Comparison of ENCODE assay signal across 9 cellular contexts in the genomic region with DNA sequence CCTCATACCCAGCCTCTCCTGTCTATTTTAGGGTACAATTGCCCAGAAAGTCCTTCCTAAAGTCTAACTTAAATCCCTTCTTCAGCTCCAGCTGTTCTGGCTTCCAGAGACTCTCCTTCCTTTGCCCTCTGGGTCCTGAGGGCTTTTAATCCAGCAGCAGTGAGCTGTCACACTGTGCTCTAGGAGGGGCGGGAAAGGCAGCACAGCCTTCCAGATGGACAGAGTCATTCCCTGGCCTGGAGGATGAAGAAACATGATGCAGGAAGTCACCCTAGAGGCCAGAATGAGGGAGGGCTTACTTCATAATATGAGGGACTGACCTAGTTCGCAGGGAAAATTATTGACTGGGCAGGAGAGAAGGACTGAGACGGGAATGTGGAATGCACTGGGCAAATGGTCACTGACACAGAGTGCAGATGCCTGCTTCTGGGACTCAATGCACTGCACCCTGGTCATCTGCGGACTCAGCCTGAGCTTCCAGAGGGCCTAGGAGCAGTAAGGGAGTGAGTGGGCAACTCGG. TPM values are rescaled to one million over a fixed set of nuclear protein-coding genes. Genes with fewer than 3 reads are reported as not detected.
A peak's percentile ranks its signal among the peaks of the same experiment; 100 is the strongest.
DNase-seq lines count a peak whose midpoint lies in the region; ATAC-seq, FAIRE-seq and TF ChIP-seq lines count a peak whose summit lies in the region.
"Had no signal": no experiment of that assay in that cellular context is flagged by ENCODE, and none has a peak within 500 bp of the region (broad histone marks: within the 10 kb centered on the region; RNA-seq: fewer than 3 reads in every experiment).

No MANE protein-coding gene starts in this region.

- DNase-seq in activated CD4-positive, alpha-beta T cell treated with anti-CD3 and anti-CD28 coated beads, Interleukin-2, amount 10 ng/mL, durations not matched to agents 24 days and 14 days = peak; percentile 70
- no peak for DNase-seq in activated CD4-positive, alpha-beta T cell treated with anti-CD3 and anti-CD28 coated beads for 48 hours
- DNase-seq in GM12878 (ENCODE audit: low read depth, low spot score) = no peak
- no peak for DNase-seq in left lobe of liver (ENCODE audit: low spot score)
- peak; percentile 59 to 72 for DNase-seq in tibial artery
- no peak for DNase-seq in epidermal melanocyte (ENCODE audit: insufficient read length, low spot score)
- DNase-seq in NCI-H748 (lab: John Stamatoyannopoulos, UW; ENCODE audit: unreplicated experiment) = no peak
- no peak for DNase-seq in NK-92 (lab: John Stamatoyannopoulos, UW; ENCODE audit: unreplicated experiment)
- DNase-seq: NCI-H446 had no signal

- TF ChIP-seq POLR2A in GM12878 (IDR thresholded peaks at IDR 0.05; ENCODE audit: low read depth, low read length) = no peak

- peaks cover 63% of the 10 kb centered on the region for H3K36me3 Mint-ChIP-seq in activated CD4-positive, alpha-beta T cell treated with anti-CD3 and anti-CD28 coated beads, Interleukin-2, amount 10 ng/mL, durations not matched to agents 24 days and 14 days (ENCODE audit: low read depth)

- H3K27ac Mint-ChIP-seq in activated CD4-positive, alpha-beta T cell treated with anti-CD3 and anti-CD28 coated beads, Interleukin-2, amount 10 ng/mL, durations not matched to agents 24 days and 14 days = peak overlapping the region; percentile 100

- no peak overlapping the region for H2AFZ ChIP-seq in GM12878 (ENCODE audit: control insufficient read depth, low read depth, low read length)

- no peak for TF ChIP-seq EP300 in GM12878 (IDR thresholded peaks at IDR 0.05; ENCODE audit: borderline replicate concordance in 1 of 2, control insufficient read depth in 1 of 2, low read depth in 2 of 2, low read length in 2 of 2)

- H3K4me1 Mint-ChIP-seq in activated CD4-positive, alpha-beta T cell treated with anti-CD3 and anti-CD28 coated beads, Interleukin-2, amount 10 ng/mL, durations not matched to agents 24 days and 14 days = peaks cover 58% of the 10 kb centered on the region

- peak overlapping the region; percentile 82; the same call in 1 of the 2 replicates for H3K4me2 ChIP-seq in GM12878 (ENCODE audit: control insufficient read depth, insufficient read depth)

- H3K79me2 ChIP-seq in GM12878 (ENCODE audit: control insufficient read depth, insufficient read depth, low read length) = no peaks in the 10 kb centered on the region

- SMC1A ChIA-PET in GM12878 (lab: Charles Lee; ENCODE audit: uncharacterized antibody, unreplicated experiment) = interaction anchor here (1.1 to 3.3 kb wide), 2 partner anchors 22 to 89 kb away, joined by 3 to 20 read pairs; no protein-coding TSS in a partner anchor

- no peaks in the 10 kb centered on the region for H3K27me3 Mint-ChIP-seq in activated CD4-positive, alpha-beta T cell treated with anti-CD3 and anti-CD28 coated beads, Interleukin-2, amount 10 ng/mL, durations not matched to agents 24 days and 14 days

- H3K9me3 ChIP-seq in GM12878 (replicated peaks; ENCODE audit: control insufficient read depth, insufficient read depth, low read length) (no peaks in the 10 kb centered on the region), tibial artery (no peaks in the 10 kb centered on the region)

- H4K20me1 ChIP-seq in GM12878 (ENCODE audit: control insufficient read depth, insufficient read depth) = no peaks in the 10 kb centered on the region

- H3K27ac ChIP-seq in GM12878 (ENCODE audit: control insufficient read depth, insufficient read depth) = no peak overlapping the region
- H3K27ac ChIP-seq in tibial artery = no peak overlapping the region

- intact Hi-C loops in activated CD4-positive, alpha-beta T cell treated with anti-CD3 and anti-CD28 coated beads, Interleukin-2, amount 10 ng/mL, durations not matched to agents 24 days and 14 days (cut with micrococcal nuclease) = loop anchor here (5.0 kb wide), 1 partner anchor 73 kb away; the partner anchor contains the start of gene MRPL24
- intact Hi-C loops in GM12878 (cut with micrococcal nuclease; ENCODE audit: unreplicated experiment) = no loop called here
- intact Hi-C loops in tibial artery (cut with DNase I; ENCODE audit: low total_unique reads) = no loop called here

- H3K9ac ChIP-seq in GM12878 (ENCODE audit: control insufficient read depth, insufficient read depth, low read length) = no peak overlapping the region

- H3K4me3 ChIP-seq in GM12878 (no peak overlapping the region), tibial artery (no peak overlapping the region)

- no TSS peak for BruUV-seq in GM12878 (replicated peaks; lab: Mats Ljungman, UMichigan)

- H3K27me3 ChIP-seq in GM12878 (replicated peaks in 1 of 2; ENCODE audit: control insufficient read depth in 2 of 2, insufficient read depth in 2 of 2, low read length in 1 of 2) (no peaks in the 10 kb centered on the region), tibial artery (peaks cover 0 to 7% of the 10 kb centered on the region in 2 donors)

- in situ Hi-C loops in GM12878 (cut with MboI) = no loop called here

- POLR2A ChIA-PET in GM12878 (lab: Charles Lee) = interaction anchor here (1.3 kb wide), 1 partner anchor 13 kb away, joined by 4 read pairs; no protein-coding TSS in a partner anchor

- H3K4me1 ChIP-seq in GM12878 (ENCODE audit: control insufficient read depth, insufficient read depth, low read length) (peaks cover 20% of the 10 kb centered on the region), tibial artery (peaks cover 0 to 14% (median 12%) of the 10 kb centered on the region in 4 donors)

- no peak for TF ChIP-seq CTCF in GM12878 (IDR thresholded peaks at IDR 0.05 in 2 of 3, conservative IDR thresholded peaks at IDR 0.05 in 1 of 3; ENCODE audit: control insufficient read depth in 2 of 3, extremely low read depth in 1 of 3, insufficient read depth in 1 of 3, low read depth in 3 of 3, low read length in 3 of 3)
- TF ChIP-seq CTCF in tibial artery (IDR thresholded peaks at IDR 0.05) = no peak

- no peak for FAIRE-seq in GM12878 (lab: Jason Lieb, UNC)

- TF ChIP-seq RAD21 in GM12878 (IDR thresholded peaks at IDR 0.05; ENCODE audit: insufficient read depth, low read depth, low read length) = no peak

- H3K4me3 Mint-ChIP-seq in activated CD4-positive, alpha-beta T cell treated with anti-CD3 and anti-CD28 coated beads, Interleukin-2, amount 10 ng/mL, durations not matched to agents 24 days and 14 days = peak overlapping the region; percentile 96

- CTCF ChIA-PET in GM12878 (lab: Yijun Ruan, JAX) = interaction anchor here (2.2 to 6.1 kb wide), 4 partner anchors 22 to 89 kb away, joined by 12 to 52 read pairs (median 22); partner anchors contain the start of genes INSRR and NTRK1

- RAD21 ChIA-PET in GM12878 (lab: Charles Lee; ENCODE audit: unreplicated experiment) = interaction anchor here (1.1 to 1.7 kb wide), 2 partner anchors 8 to 89 kb away, joined by 3 to 6 read pairs; no protein-coding TSS in a partner anchor

- WGBS in GM12878 (ENCODE audit: insufficient coverage, insufficient replicate concordance, low lambda C conversion rate, missing lambda C conversion rate) = 76% methylated on average over 5 of the region's 5 CpGs

- ATAC-seq in GM12878 (no peak), left lobe of liver (peak; percentile 42)

- no peaks in the 10 kb centered on the region; a peak in 1 of 4 replicates for H3K36me3 ChIP-seq in GM12878 (ENCODE audit: control insufficient read depth in 2 of 2, insufficient read depth in 2 of 2, low read length in 1 of 2)
- no peaks in the 10 kb centered on the region for H3K36me3 ChIP-seq in tibial artery

- H3K9me3 Mint-ChIP-seq in activated CD4-positive, alpha-beta T cell treated with anti-CD3 and anti-CD28 coated beads, Interleukin-2, amount 10 ng/mL, durations not matched to agents 24 days and 14 days = no peaks in the 10 kb centered on the region

RNA-seq across cellular contexts. Expression of gene SH2D2A, which starts 1.3 kb away (rescaled TPM):
- 277 and 282 TPM in 2 replicates for total RNA-seq in activated CD4-positive, alpha-beta T cell treated with anti-CD3 and anti-CD28 coated beads, Interleukin-2, amount 10 ng/mL, durations not matched to agents 24 days and 14 days
- total RNA-seq in GM12878 (2013; cell fraction: nucleolus; rRNA removed) = 22.4 and 23.9 TPM in 2 replicates
- total RNA-seq in GM12878 (2014; rRNA removed) = 9.9 and 11.4 TPM in 2 replicates
- 4.6 and 5.4 TPM in 2 replicates for total RNA-seq in GM12878 (2014; rRNA removed; fragmentation: Illumina TruSeq; extraction: Trizol)
- 15.9 and 17.4 TPM in 2 replicates for total RNA-seq in GM12878 (2021)
- polyA plus RNA-seq in GM12878 (2011; ENCODE audit: low read depth) = 1.8 TPM
- polyA plus RNA-seq in GM12878 (2011; rRNA removed) = 3.7 and 9.7 TPM in 2 replicates
- 11.4 and 13.8 TPM in 2 replicates for polyA plus RNA-seq in GM12878 (2011; cell fraction: cytosol; rRNA removed)
- 23.0 and 23.7 TPM in 2 replicates for polyA plus RNA-seq in GM12878 (2011; cell fraction: nucleus; rRNA removed)
- polyA plus RNA-seq in GM12878 (2012) = 3.4 and 5.8 TPM in 2 replicates
- polyA plus RNA-seq in GM12878 (2014; fragmentation: Illumina TruSeq; extraction: Trizol) = 2.2 and 4.4 TPM in 2 replicates
- 1 to 10 TPM in 1 of 2 experiments, under 1 TPM in 1; 0.72 to 1.8 TPM for polyA plus RNA-seq in GM12878 (2014; fragmentation: Nextera tagmentation; extraction: Ambion mirVana)
- 10.7 and 11.6 TPM in 2 replicates for polyA plus RNA-seq in GM12878 (2014; rRNA removed)
- polyA plus RNA-seq in GM12878 (2016; fragmentation: Nextera tagmentation; extraction: Ambion mirVana) = 1 to 10 TPM; 6.5 to 7.4 TPM
- polyA minus RNA-seq in GM12878 (2011; rRNA and poly(A)+ RNA removed) = 8.1 and 15.6 TPM in 2 replicates
- 8.7 and 12.3 TPM in 2 replicates for polyA minus RNA-seq in GM12878 (2011; cell fraction: cytosol; rRNA and poly(A)+ RNA removed)
- 19.2 and 32.7 TPM in 2 replicates for polyA minus RNA-seq in GM12878 (2011; cell fraction: nucleus; rRNA and poly(A)+ RNA removed)
- 0.78 TPM for total RNA-seq in left lobe of liver

RNA-seq across cellular contexts. Expression of gene INSRR, which starts 43.5 kb away (rescaled TPM):
- total RNA-seq in activated CD4-positive, alpha-beta T cell treated with anti-CD3 and anti-CD28 coated beads, Interleukin-2, amount 10 ng/mL, durations not matched to agents 24 days and 14 days = 0.68 and 0.71 TPM in 2 replicates
- total RNA-seq in GM12878 (2013; cell fraction: nucleolus; rRNA removed) = not detected in 2 replicates
- not detected in 2 replicates for total RNA-seq in GM12878 (2014; rRNA removed)
- not detected in 2 replicates for total RNA-seq in GM12878 (2014; rRNA removed; fragmentation: Illumina TruSeq; extraction: Trizol)
- total RNA-seq in GM12878 (2021) = not detected in 2 replicates
- not detected for polyA plus RNA-seq in GM12878 (2011; ENCODE audit: low read depth)
- polyA plus RNA-seq in GM12878 (2011; rRNA removed) = 0.01 TPM in 1 of 2 replicates, not detected in the other
- not detected in 2 replicates for polyA plus RNA-seq in GM12878 (2011; cell fraction: cytosol; rRNA removed)
- 0.10 and 0.16 TPM in 2 replicates for polyA plus RNA-seq in GM12878 (2011; cell fraction: nucleus; rRNA removed)
- not detected in 2 replicates for polyA plus RNA-seq in GM12878 (2012)
- polyA plus RNA-seq in GM12878 (2014; fragmentation: Illumina TruSeq; extraction: Trizol) = not detected in 2 replicates
- polyA plus RNA-seq in GM12878 (2014; fragmentation: Nextera tagmentation; extraction: Ambion mirVana) = not detected
- polyA plus RNA-seq in GM12878 (2014; rRNA removed) = not detected in 2 replicates
- polyA plus RNA-seq in GM12878 (2016; fragmentation: Nextera tagmentation; extraction: Ambion mirVana) = not detected
- polyA minus RNA-seq in GM12878 (2011; rRNA and poly(A)+ RNA removed) = 0.05 TPM in 1 of 2 replicates, not detected in the other
- polyA minus RNA-seq in GM12878 (2011; cell fraction: cytosol; rRNA and poly(A)+ RNA removed) = not detected in 2 replicates
- polyA minus RNA-seq in GM12878 (2011; cell fraction: nucleus; rRNA and poly(A)+ RNA removed) = under 0.01 and 0.10 TPM in 2 replicates
- total RNA-seq in left lobe of liver = not detected

RNA-seq across cellular contexts. Expression of gene NTRK1, which starts 45.3 kb away (rescaled TPM):
- total RNA-seq in activated CD4-positive, alpha-beta T cell treated with anti-CD3 and anti-CD28 coated beads, Interleukin-2, amount 10 ng/mL, durations not matched to agents 24 days and 14 days = 54.3 and 61.2 TPM in 2 replicates
- not detected in 2 replicates for total RNA-seq in GM12878 (2013; cell fraction: nucleolus; rRNA removed)
- 0.16 and 0.56 TPM in 2 replicates for total RNA-seq in GM12878 (2014; rRNA removed)
- total RNA-seq in GM12878 (2014; rRNA removed; fragmentation: Illumina TruSeq; extraction: Trizol) = not detected in 2 replicates
- total RNA-seq in GM12878 (2021) = 0.19 TPM in 1 of 2 replicates, not detected in the other
- not detected for polyA plus RNA-seq in GM12878 (2011; ENCODE audit: low read depth)
- 0.07 and 0.10 TPM in 2 replicates for polyA plus RNA-seq in GM12878 (2011; rRNA removed)
- 0.19 and 0.20 TPM in 2 replicates for polyA plus RNA-seq in GM12878 (2011; cell fraction: cytosol; rRNA removed)
- polyA plus RNA-seq in GM12878 (2011; cell fraction: nucleus; rRNA removed) = 0.83 and 1.3 TPM in 2 replicates
- polyA plus RNA-seq in GM12878 (2012) = not detected in 2 replicates
- not detected in 2 replicates for polyA plus RNA-seq in GM12878 (2014; fragmentation: Illumina TruSeq; extraction: Trizol)
- not detected for polyA plus RNA-seq in GM12878 (2014; fragmentation: Nextera tagmentation; extraction: Ambion mirVana)
- polyA plus RNA-seq in GM12878 (2014; rRNA removed) = 0.08 TPM in 1 of 2 replicates, not detected in the other
- under 1 TPM in 1 of 2 experiments, not detected in 1; 0.40 TPM for polyA plus RNA-seq in GM12878 (2016; fragmentation: Nextera tagmentation; extraction: Ambion mirVana)
- polyA minus RNA-seq in GM12878 (2011; rRNA and poly(A)+ RNA removed) = 0.15 and 0.22 TPM in 2 replicates
- not detected in 2 replicates for polyA minus RNA-seq in GM12878 (2011; cell fraction: cytosol; rRNA and poly(A)+ RNA removed)
- polyA minus RNA-seq in GM12878 (2011; cell fraction: nucleus; rRNA and poly(A)+ RNA removed) = 0.24 TPM in 1 of 2 replicates, not detected in the other
- not detected for total RNA-seq in left lobe of liver

RNA-seq across cellular contexts. Expression of gene PRCC, which starts 48.0 kb away (rescaled TPM):
- 106 and 120 TPM in 2 replicates for total RNA-seq in activated CD4-positive, alpha-beta T cell treated with anti-CD3 and anti-CD28 coated beads, Interleukin-2, amount 10 ng/mL, durations not matched to agents 24 days and 14 days
- total RNA-seq in GM12878 (2013; cell fraction: nucleolus; rRNA removed) = 41.6 and 44.9 TPM in 2 replicates
- total RNA-seq in GM12878 (2014; rRNA removed) (79.6 and 92.2 TPM in 2 replicates), GM12878 (2014; rRNA removed; fragmentation: Illumina TruSeq; extraction: Trizol) (34.0 and 36.0 TPM in 2 replicates), GM12878 (2021) (78.3 and 87.5 TPM in 2 replicates), left lobe of liver (19.3 TPM)
- 47.3 TPM for polyA plus RNA-seq in GM12878 (2011; ENCODE audit: low read depth)
- polyA plus RNA-seq in GM12878 (2011; rRNA removed) (29.2 and 52.8 TPM in 2 replicates), GM12878 (2014; fragmentation: Illumina TruSeq; extraction: Trizol) (121 and 132 TPM in 2 replicates), GM12878 (2014; fragmentation: Nextera tagmentation; extraction: Ambion mirVana) (10 to 100 TPM; 23.8 to 30.1 TPM), GM12878 (2014; rRNA removed) (52.6 and 56.6 TPM in 2 replicates), GM12878 (2016; fragmentation: Nextera tagmentation; extraction: Ambion mirVana) (10 to 100 TPM; 73.5 to 77.2 TPM)
- 88.4 and 93.1 TPM in 2 replicates for polyA plus RNA-seq in GM12878 (2011; cell fraction: cytosol; rRNA removed)
- polyA plus RNA-seq in GM12878 (2011; cell fraction: nucleus; rRNA removed) = 48.7 and 57.5 TPM in 2 replicates
- 53.5 and 59.4 TPM in 2 replicates for polyA plus RNA-seq in GM12878 (2012)
- 60.8 and 108 TPM in 2 replicates for polyA minus RNA-seq in GM12878 (2011; rRNA and poly(A)+ RNA removed)
- 32.9 and 54.4 TPM in 2 replicates for polyA minus RNA-seq in GM12878 (2011; cell fraction: cytosol; rRNA and poly(A)+ RNA removed)
- 18.6 and 34.4 TPM in 2 replicates for polyA minus RNA-seq in GM12878 (2011; cell fraction: nucleus; rRNA and poly(A)+ RNA removed)

Comparison
In these comparisons a context has a peak if more than half of its experiments do, and no peak if none do; other contexts are left out.
1. DNase-seq: peak in activated CD4-positive, alpha-beta T cell treated with anti-CD3 and anti-CD28 coated beads, Interleukin-2, amount 10 ng/mL, durations not matched to agents 24 days and 14 days (single experiment) and tibial artery (2 of 2); none in activated CD4-positive, alpha-beta T cell treated with anti-CD3 and anti-CD28 coated beads for 48 hours (single experiment), GM12878 (single experiment), left lobe of liver (single experiment), epidermal melanocyte (single experiment), NCI-H748 (single experiment) and NK-92 (single experiment).
2. RNA of gene SH2D2A, which starts 1.3 kb away (total RNA-seq): 277 to 282 TPM in activated CD4-positive, alpha-beta T cell treated with anti-CD3 and anti-CD28 coated beads, Interleukin-2, amount 10 ng/mL, durations not matched to agents 24 days and 14 days; 4.6 to 23.9 TPM in GM12878 and 0.78 TPM in left lobe of liver (single experiment); every median in the first group is over 10 times any median in the second.
3. RNA of gene NTRK1, which starts 45.3 kb away (total RNA-seq): 54.3 to 61.2 TPM in activated CD4-positive, alpha-beta T cell treated with anti-CD3 and anti-CD28 coated beads, Interleukin-2, amount 10 ng/mL, durations not matched to agents 24 days and 14 days; 0.16 to 0.56 TPM in GM12878 and not detected in left lobe of liver (single experiment); every median in the first group is over 10 times any median in the second.